In the genomic region with DNA sequence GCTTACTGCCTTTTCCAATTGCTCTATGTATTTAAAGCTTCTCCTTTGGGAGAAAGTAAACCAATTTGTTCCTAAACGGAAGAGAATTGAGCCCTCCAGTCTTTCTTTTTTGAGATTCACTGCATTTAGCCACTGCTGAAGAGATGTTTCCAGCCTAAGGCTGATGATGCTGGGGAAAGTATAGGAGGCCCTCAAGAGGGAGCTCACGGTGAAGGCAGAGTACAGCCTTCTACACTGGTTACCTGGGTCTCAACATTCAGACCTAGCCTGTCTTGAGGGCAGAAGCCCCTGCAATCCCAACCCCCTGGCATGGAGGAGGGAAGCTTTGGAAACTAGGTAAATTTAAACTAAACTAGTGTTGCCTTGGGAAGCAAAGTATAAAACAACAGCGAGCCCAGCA, we compare ENCODE assay signal across 1 cellular context.
TF ChIP-seq lines count a peak whose summit lies in the region.

No MANE protein-coding gene starts in this region.

TF ChIP-seq in SK-N-SH, 30 proteins besides CTCF, POLR2A, EP300 and RAD21 (continued from another document):
- TF ChIP-seq, protein P1, sequence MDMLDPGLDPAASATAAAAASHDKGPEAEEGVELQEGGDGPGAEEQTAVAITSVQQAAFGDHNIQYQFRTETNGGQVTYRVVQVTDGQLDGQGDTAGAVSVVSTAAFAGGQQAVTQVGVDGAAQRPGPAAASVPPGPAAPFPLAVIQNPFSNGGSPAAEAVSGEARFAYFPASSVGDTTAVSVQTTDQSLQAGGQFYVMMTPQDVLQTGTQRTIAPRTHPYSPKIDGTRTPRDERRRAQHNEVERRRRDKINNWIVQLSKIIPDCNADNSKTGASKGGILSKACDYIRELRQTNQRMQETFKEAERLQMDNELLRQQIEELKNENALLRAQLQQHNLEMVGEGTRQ (IDR thresholded peaks at IDR 0.05; ENCODE audit: borderline replicate concordance, low read depth, low read length) = no peak
- no peak for TF ChIP-seq GABPA (IDR thresholded peaks at IDR 0.05; ENCODE audit: low read depth)
- no peak for TF ChIP-seq FOSL2 (IDR thresholded peaks at IDR 0.05; ENCODE audit: borderline replicate concordance, low read depth)
